32 cellular contexts compared by ENCODE assay signal in genomic region chr7:14826426-14826825, GRCh38.
"Had no signal": no experiment of that assay in that cellular context is flagged by ENCODE, and none has a peak within 500 bp of the region (broad histone marks: within the 10 kb centered on the region; RNA-seq: fewer than 3 reads in every experiment).

No MANE protein-coding gene starts in this region.

- H3K9me3 ChIP-seq: adrenal gland, ascending aorta, body of pancreas, breast epithelium had no signal

- H3K27ac ChIP-seq: adrenal gland, ascending aorta, body of pancreas, brain microvascular endothelial cell, breast epithelium, cardiac muscle cell had no signal

- H3K4me1 ChIP-seq: adrenal gland, ascending aorta, breast epithelium had no signal

- DNase-seq: activated effector memory CD4-positive, alpha-beta T cell treated with anti-CD3 and anti-CD28 coated beads, Interleukin-2, amount 50 U/mL, for 16 hours; activated effector memory CD4-positive, alpha-beta T cell treated with Interleukin-2 at 50 U/mL for 16 hours; activated gamma-delta T cell treated with Interleukin-2 at 50 U/mL for 16 hours; activated naive CD4-positive, alpha-beta T cell; activated naive CD4-positive, alpha-beta T cell treated with anti-CD3 and anti-CD28 coated beads for 36 hours; activated naive CD4-positive, alpha-beta T cell treated with anti-CD3 and anti-CD28 coated beads, Interleukin-2, amount 10 ng/mL, durations not matched to agents 7 days and 5 days; activated naive CD4-positive, alpha-beta T cell treated with anti-CD3 and anti-CD28 coated beads, Interleukin-2, amount 50 U/mL, for 16 hours; activated naive CD4-positive, alpha-beta T cell treated with Interleukin-2 at 50 U/mL for 16 hours; activated naive CD8-positive, alpha-beta T cell treated with anti-CD3 and anti-CD28 coated beads for 36 hours; activated naive CD8-positive, alpha-beta T cell treated with anti-CD3 and anti-CD28 coated beads, Interleukin-2, amount 10 ng/mL, durations not matched to agents 7 days and 5 days; activated naive CD8-positive, alpha-beta T cell treated with anti-CD3 and anti-CD28 coated beads, Interleukin-2, amount 50 U/mL, for 24 hours; activated T-cell treated with anti-CD3 and anti-CD28 coated beads, Interleukin-2, amount 50 U/mL, for 1 hour; activated T-cell treated with anti-CD3 and anti-CD28 coated beads, Interleukin-2, amount 50 U/mL, for 24 hours; activated T-cell treated with anti-CD3 and anti-CD28 coated beads, Interleukin-2, amount 50 U/mL, for 4 hours; activated T-cell treated with anti-CD3 and anti-CD28 coated beads, Interleukin-2, amount 50 U/mL, for 48 hours; activated T-cell treated with anti-CD3 and anti-CD28 coated beads, Interleukin-2, amount 50 U/mL, for 72 hours; adrenal gland; amniotic stem cell; amygdala; anterior cingulate cortex; aorta; body of pancreas; brain microvascular endothelial cell; caudate nucleus; central memory CD4-positive, alpha-beta T cell; cerebellar nuclear complex had no signal

- H3K27me3 ChIP-seq: adrenal gland, ascending aorta, body of pancreas, brain microvascular endothelial cell, breast epithelium, cardiac muscle cell had no signal

- H3K4me3 ChIP-seq: adrenal gland, ascending aorta, body of pancreas, breast epithelium, cardiac muscle cell had no signal

- H3K36me3 ChIP-seq: adrenal gland, ascending aorta, brain microvascular endothelial cell, breast epithelium, cardiac muscle cell had no signal

- ATAC-seq: activated naive CD4-positive, alpha-beta T cell treated with anti-CD3 and anti-CD28 coated beads, Interleukin-2, amount 50 U/mL, for 72 hours; activated naive CD8-positive, alpha-beta T cell treated with anti-CD3 and anti-CD28 coated beads, Interleukin-2, amount 50 U/mL, for 24 hours; activated T-cell treated with anti-CD3 and anti-CD28 coated beads, Interleukin-2, amount 50 U/mL, for 4 hours; activated T-cell treated with anti-CD3 and anti-CD28 coated beads, Interleukin-2, amount 50 U/mL, for 72 hours; activated T-helper 17 cell treated with anti-CD3 and anti-CD28 coated beads, Interleukin-2, amount 50 U/mL, for 72 hours; body of pancreas had no signal

- FAIRE-seq: astrocyte had no signal
